Comparison of ENCODE assay signal across 4 cellular contexts in genomic region chr1:150899795-150900194, GRCh38. TPM values are rescaled to one million over a fixed set of nuclear protein-coding genes. Genes with fewer than 3 reads are reported as not detected.
"Had no signal": no experiment of that assay in that cellular context is flagged by ENCODE, and none has a peak within 500 bp of the region (broad histone marks: within the 10 kb centered on the region; RNA-seq: fewer than 3 reads in every experiment).

No MANE protein-coding gene starts in this region.

RNA-seq across cellular contexts. Expression of gene CTXND2, which starts 12.9 kb away (rescaled TPM):
- total RNA-seq: GM23248, H9, HFFc6 had no signal
- polyA plus RNA-seq: GM23248, IgD-negative memory B cell had no signal
